44 cellular contexts compared by ENCODE assay signal in the genomic region with DNA sequence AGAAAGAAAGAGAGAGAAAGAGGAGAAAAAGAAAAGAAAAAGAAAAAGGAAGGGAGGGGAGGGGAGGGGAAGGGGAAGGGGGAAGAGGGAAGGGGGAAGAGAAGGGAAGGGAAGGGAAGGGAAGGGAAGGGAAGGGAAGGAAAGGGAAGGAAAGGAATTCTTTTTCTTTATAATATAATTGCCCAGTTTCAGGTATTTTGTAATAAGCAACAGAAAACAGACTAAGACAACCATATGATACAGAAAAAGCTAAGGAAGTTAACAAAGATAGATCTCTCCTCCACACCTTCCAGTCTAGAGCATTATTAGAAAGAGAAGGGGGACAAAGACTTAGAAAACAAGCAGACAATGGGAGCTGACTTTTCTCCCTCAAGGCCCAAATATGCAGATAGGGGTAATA. TPM values are rescaled to one million over a fixed set of nuclear protein-coding genes. Genes with fewer than 3 reads are reported as not detected.
"Had no signal": no experiment of that assay in that cellular context is flagged by ENCODE, and none has a peak within 500 bp of the region (broad histone marks: within the 10 kb centered on the region; RNA-seq: fewer than 3 reads in every experiment).

No MANE protein-coding gene starts in this region.

- DNase-seq: activated effector memory CD4-positive, alpha-beta T cell treated with anti-CD3 and anti-CD28 coated beads, Interleukin-2, amount 50 U/mL, for 16 hours; activated effector memory CD4-positive, alpha-beta T cell treated with Interleukin-2 at 50 U/mL for 16 hours; activated gamma-delta T cell; activated gamma-delta T cell treated with Interleukin-2 at 50 U/mL for 16 hours; activated naive CD4-positive, alpha-beta T cell; activated naive CD4-positive, alpha-beta T cell treated with anti-CD3 and anti-CD28 coated beads for 36 hours; activated naive CD4-positive, alpha-beta T cell treated with anti-CD3 and anti-CD28 coated beads, Interleukin-2, amount 10 ng/mL, durations not matched to agents 7 days and 5 days; activated naive CD4-positive, alpha-beta T cell treated with anti-CD3 and anti-CD28 coated beads, Interleukin-2, amount 50 U/mL, for 16 hours; activated naive CD4-positive, alpha-beta T cell treated with Interleukin-2 at 50 U/mL for 16 hours; activated naive CD8-positive, alpha-beta T cell treated with anti-CD3 and anti-CD28 coated beads for 36 hours; activated naive CD8-positive, alpha-beta T cell treated with anti-CD3 and anti-CD28 coated beads, Interleukin-2, amount 10 ng/mL, durations not matched to agents 7 days and 5 days; activated naive CD8-positive, alpha-beta T cell treated with anti-CD3 and anti-CD28 coated beads, Interleukin-2, amount 50 U/mL, for 24 hours; activated T-cell treated with anti-CD3 and anti-CD28 coated beads, Interleukin-2, amount 50 U/mL, for 1 hour; activated T-cell treated with anti-CD3 and anti-CD28 coated beads, Interleukin-2, amount 50 U/mL, for 24 hours; activated T-cell treated with anti-CD3 and anti-CD28 coated beads, Interleukin-2, amount 50 U/mL, for 4 hours; activated T-cell treated with anti-CD3 and anti-CD28 coated beads, Interleukin-2, amount 50 U/mL, for 48 hours; activated T-cell treated with anti-CD3 and anti-CD28 coated beads, Interleukin-2, amount 50 U/mL, for 72 hours; adrenal gland; amniotic stem cell; amygdala; anterior cingulate cortex; aorta; body of pancreas; brain microvascular endothelial cell; caudate nucleus; central memory CD4-positive, alpha-beta T cell; cerebellar nuclear complex had no signal

- ATAC-seq: activated naive CD4-positive, alpha-beta T cell treated with anti-CD3 and anti-CD28 coated beads, Interleukin-2, amount 50 U/mL, for 72 hours; activated naive CD8-positive, alpha-beta T cell treated with anti-CD3 and anti-CD28 coated beads, Interleukin-2, amount 50 U/mL, for 24 hours; activated T-cell treated with anti-CD3 and anti-CD28 coated beads, Interleukin-2, amount 50 U/mL, for 4 hours; activated T-cell treated with anti-CD3 and anti-CD28 coated beads, Interleukin-2, amount 50 U/mL, for 72 hours; activated T-helper 17 cell treated with anti-CD3 and anti-CD28 coated beads, Interleukin-2, amount 50 U/mL, for 72 hours; body of pancreas had no signal

- H3K36me3 Mint-ChIP-seq: activated naive CD8-positive, alpha-beta T cell treated with anti-CD3 and anti-CD28 coated beads for 36 hours; brain had no signal

- H3K4me1 Mint-ChIP-seq: activated naive CD4-positive, alpha-beta T cell treated with anti-CD3 and anti-CD28 coated beads, Interleukin-2, amount 10 ng/mL, durations not matched to agents 7 days and 5 days; activated naive CD4-positive, alpha-beta T cell treated with anti-CD3 and anti-CD28 coated beads, Interleukin-2, amount 50 U/mL, for 24 hours; activated naive CD8-positive, alpha-beta T cell treated with anti-CD3 and anti-CD28 coated beads for 36 hours; activated naive CD8-positive, alpha-beta T cell treated with anti-CD3 and anti-CD28 coated beads, Interleukin-2, amount 10 ng/mL, durations not matched to agents 7 days and 5 days; activated naive CD8-positive, alpha-beta T cell treated with anti-CD3 and anti-CD28 coated beads, Interleukin-2, amount 50 U/mL, for 24 hours; activated T-helper 17 cell treated with anti-CD3 and anti-CD28 coated beads, Interleukin-2, amount 50 U/mL, for 72 hours; brain; central memory CD8-positive, alpha-beta T cell had no signal

- FAIRE-seq: astrocyte, bronchial epithelial cell had no signal

- H3K9me3 ChIP-seq: adrenal gland, ascending aorta, body of pancreas had no signal

- H3K4me3 ChIP-seq: adrenal gland, ascending aorta, body of pancreas, breast epithelium, cardiac muscle cell had no signal

- H3K9me3 Mint-ChIP-seq: activated naive CD4-positive, alpha-beta T cell treated with anti-CD3 and anti-CD28 coated beads for 36 hours; activated T-cell treated with anti-CD3 and anti-CD28 coated beads, Interleukin-2, amount 50 U/mL, for 24 hours; activated T-helper 17 cell treated with anti-CD3 and anti-CD28 coated beads, Interleukin-2, amount 50 U/mL, for 72 hours had no signal

- H3K36me3 ChIP-seq: adrenal gland, ascending aorta, brain microvascular endothelial cell, breast epithelium, cardiac muscle cell had no signal

- H3K27ac Mint-ChIP-seq: activated naive CD4-positive, alpha-beta T cell treated with anti-CD3 and anti-CD28 coated beads for 36 hours; activated naive CD4-positive, alpha-beta T cell treated with anti-CD3 and anti-CD28 coated beads, Interleukin-2, amount 10 ng/mL, durations not matched to agents 7 days and 5 days; activated naive CD4-positive, alpha-beta T cell treated with anti-CD3 and anti-CD28 coated beads, Interleukin-2, amount 50 U/mL, for 24 hours; activated naive CD4-positive, alpha-beta T cell treated with anti-CD3 and anti-CD28 coated beads, Interleukin-2, amount 50 U/mL, for 72 hours; activated naive CD8-positive, alpha-beta T cell; activated naive CD8-positive, alpha-beta T cell treated with anti-CD3 and anti-CD28 coated beads for 36 hours; activated naive CD8-positive, alpha-beta T cell treated with anti-CD3 and anti-CD28 coated beads, Interleukin-2, amount 10 ng/mL, durations not matched to agents 7 days and 5 days; activated naive CD8-positive, alpha-beta T cell treated with anti-CD3 and anti-CD28 coated beads, Interleukin-2, amount 50 U/mL, for 24 hours; activated T-cell treated with anti-CD3 and anti-CD28 coated beads, Interleukin-2, amount 50 U/mL, for 24 hours; activated T-cell treated with anti-CD3 and anti-CD28 coated beads, Interleukin-2, amount 50 U/mL, for 72 hours; activated T-helper 1 cell treated with anti-CD3 and anti-CD28 coated beads, Interleukin-12 subunit alpha, Interleukin-12 subunit beta, Interleukin-2, Interleukin-4 antibody, amounts not matched to agents 30 ng/mL and 10 ng/mL and 1 ng/mL, durations not matched to agents 14 hours and 24 hours and 36 hours; activated T-helper 17 cell treated with anti-CD3 and anti-CD28 coated beads, Interleukin-2, amount 50 U/mL, for 72 hours; activated T-helper 2 cell treated with anti-CD3 and anti-CD28 coated beads, Interferon-gamma antibody, Interleukin-2, Interleukin-4, amounts not matched to agents 10 μg/mL and 5 μg/mL and 100 μg/mL, durations not matched to agents 14 hours and 24 hours and 36 hours; brain had no signal

- H3K27me3 ChIP-seq: adrenal gland, ascending aorta, body of pancreas, brain microvascular endothelial cell, breast epithelium, cardiac muscle cell had no signal

- H3K27me3 Mint-ChIP-seq: activated naive CD4-positive, alpha-beta T cell treated with anti-CD3 and anti-CD28 coated beads, Interleukin-2, amount 50 U/mL, for 24 hours; activated naive CD8-positive, alpha-beta T cell; activated naive CD8-positive, alpha-beta T cell treated with anti-CD3 and anti-CD28 coated beads for 36 hours; activated naive CD8-positive, alpha-beta T cell treated with anti-CD3 and anti-CD28 coated beads, Interleukin-2, amount 50 U/mL, for 24 hours; activated T-cell treated with anti-CD3 and anti-CD28 coated beads, Interleukin-2, amount 50 U/mL, for 24 hours; activated T-helper 17 cell treated with anti-CD3 and anti-CD28 coated beads, Interleukin-2, amount 50 U/mL, for 72 hours; central memory CD8-positive, alpha-beta T cell had no signal

- H3K27ac ChIP-seq: adrenal gland, ascending aorta, body of pancreas, brain microvascular endothelial cell, breast epithelium, cardiac muscle cell had no signal

- H3K4me3 Mint-ChIP-seq: activated naive CD4-positive, alpha-beta T cell treated with anti-CD3 and anti-CD28 coated beads for 36 hours; activated naive CD4-positive, alpha-beta T cell treated with anti-CD3 and anti-CD28 coated beads, Interleukin-2, amount 10 ng/mL, durations not matched to agents 7 days and 5 days; activated naive CD4-positive, alpha-beta T cell treated with anti-CD3 and anti-CD28 coated beads, Interleukin-2, amount 50 U/mL, for 24 hours; activated naive CD8-positive, alpha-beta T cell; activated naive CD8-positive, alpha-beta T cell treated with anti-CD3 and anti-CD28 coated beads for 36 hours; activated naive CD8-positive, alpha-beta T cell treated with anti-CD3 and anti-CD28 coated beads, Interleukin-2, amount 10 ng/mL, durations not matched to agents 7 days and 5 days; activated naive CD8-positive, alpha-beta T cell treated with anti-CD3 and anti-CD28 coated beads, Interleukin-2, amount 50 U/mL, for 24 hours; activated T-cell treated with anti-CD3 and anti-CD28 coated beads, Interleukin-2, amount 50 U/mL, for 24 hours; activated T-cell treated with anti-CD3 and anti-CD28 coated beads, Interleukin-2, amount 50 U/mL, for 4 hours; activated T-cell treated with anti-CD3 and anti-CD28 coated beads, Interleukin-2, amount 50 U/mL, for 72 hours; activated T-helper 1 cell treated with anti-CD3 and anti-CD28 coated beads, Interleukin-12 subunit alpha, Interleukin-12 subunit beta, Interleukin-2, Interleukin-4 antibody, amounts not matched to agents 30 ng/mL and 10 ng/mL and 1 ng/mL, durations not matched to agents 14 hours and 24 hours and 36 hours; activated T-helper 17 cell treated with anti-CD3 and anti-CD28 coated beads, Interleukin-2, amount 50 U/mL, for 72 hours; brain; central memory CD8-positive, alpha-beta T cell had no signal

- H3K4me1 ChIP-seq: adrenal gland, ascending aorta, body of pancreas, breast epithelium had no signal

RNA-seq across cellular contexts. Expression of a gene that starts 31.0 kb away (rescaled TPM):
- total RNA-seq: activated naive CD4-positive, alpha-beta T cell treated with anti-CD3 and anti-CD28 coated beads, Interleukin-2, amount 50 U/mL, for 72 hours; activated naive CD8-positive, alpha-beta T cell treated with anti-CD3 and anti-CD28 coated beads for 36 hours; activated T-cell treated with anti-CD3 and anti-CD28 coated beads, Interleukin-2, amount 50 U/mL, for 4 hours; activated T-helper 1 cell treated with anti-CD3 and anti-CD28 coated beads, Interleukin-12 subunit alpha, Interleukin-12 subunit beta, Interleukin-2, Interleukin-4 antibody, amounts not matched to agents 30 ng/mL and 10 ng/mL and 1 ng/mL, durations not matched to agents 14 hours and 24 hours and 36 hours; activated T-helper 17 cell treated with anti-CD3 and anti-CD28 coated beads, Interleukin-2, amount 50 U/mL, for 72 hours; activated T-helper 2 cell treated with anti-CD3 and anti-CD28 coated beads, Interferon-gamma antibody, Interleukin-2, Interleukin-4, amounts not matched to agents 10 μg/mL and 5 μg/mL and 100 μg/mL, durations not matched to agents 14 hours and 24 hours and 36 hours; adrenal gland; ascending aorta; astrocyte; breast epithelium; bronchial epithelial cell; cardiac muscle cell; cardiac septum; cerebellum; chondrocyte had no signal
- polyA plus RNA-seq: adipose tissue, adrenal gland, aorta, cardiac muscle cell had no signal
